ENCODE assay signal across 17 cellular contexts in the genomic region with DNA sequence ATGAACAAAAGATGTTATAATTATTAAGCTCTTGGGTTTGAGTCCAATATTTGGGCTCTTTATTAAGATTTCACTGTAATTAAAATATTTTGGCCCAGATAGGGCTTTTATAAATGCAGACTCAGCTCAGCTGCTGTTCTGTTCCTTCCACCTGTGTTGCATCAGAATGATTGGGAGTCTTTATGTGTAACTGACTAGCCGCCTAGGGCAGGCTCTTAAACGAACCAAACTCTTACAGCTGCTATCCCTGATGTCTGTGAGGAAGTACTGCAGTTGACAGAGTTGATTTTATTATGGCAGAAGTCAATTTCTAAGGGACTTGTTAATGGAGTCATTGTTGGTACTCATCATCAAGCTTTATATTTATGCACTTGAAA.
A peak's percentile ranks its signal among the peaks of the same experiment; 100 is the strongest.
DNase-seq lines count a peak whose midpoint lies in the region; ATAC-seq and TF ChIP-seq lines count a peak whose summit lies in the region.
"Had no signal": no experiment of that assay in that cellular context is flagged by ENCODE, and none has a peak within 500 bp of the region (broad histone marks: within the 10 kb centered on the region; RNA-seq: fewer than 3 reads in every experiment).

No MANE protein-coding gene starts in this region.

- H3K4me1 Mint-ChIP-seq in CD8-positive, alpha-beta memory T cell: peaks cover 0 to 5% (median 0%) of the 10 kb centered on the region in 3 donors
- H3K4me1 Mint-ChIP-seq: nephron progenitor cell had no signal

- TF ChIP-seq CTCF in OCI-LY3 (IDR thresholded peaks at IDR 0.05; ENCODE audit: low read depth, low read length): no peak
- no peak for TF ChIP-seq CTCF in osteoblast (IDR thresholded peaks at IDR 0.05; ENCODE audit: extremely low read depth, low read depth, low read length)

- CTCF ChIA-PET in CD8-positive, alpha-beta memory T cell (lab: Charles Lee): interaction anchor here (0.8 to 1.9 kb wide), 9 partner anchors 9 to 69 kb away, joined by 3 to 11 read pairs (median 5); no protein-coding TSS in a partner anchor

- H4K20me1 ChIP-seq in OCI-LY3 (ENCODE audit: insufficient read depth, low read length) (no peaks in the 10 kb centered on the region), osteoblast (ENCODE audit: insufficient read depth, low read length) (no peaks in the 10 kb centered on the region)

- H3K4me2 ChIP-seq in OCI-LY3 (ENCODE audit: low read length) (peak overlapping the region; percentile 45; the same call in 1 of the 2 replicates), osteoblast (ENCODE audit: insufficient read depth, low read length) (peak overlapping the region; percentile 32)

- no peak overlapping the region for H2AFZ ChIP-seq in OCI-LY3 (ENCODE audit: low read depth, low read length)
- H2AFZ ChIP-seq in osteoblast (ENCODE audit: low read length): no peak overlapping the region

- peaks cover 13% of the 10 kb centered on the region for H3K4me1 ChIP-seq in OCI-LY3 (ENCODE audit: low read length)
- H3K4me1 ChIP-seq in osteoblast (ENCODE audit: insufficient read depth, low read length): no peaks in the 10 kb centered on the region
- no peaks in the 10 kb centered on the region for H3K4me1 ChIP-seq in CD8-positive, alpha-beta memory T cell (ENCODE audit: insufficient read depth, low read length)
- H3K4me1 ChIP-seq: esophagus muscularis mucosa, prostate gland, tibial nerve had no signal

- H3K27me3 Mint-ChIP-seq in CD8-positive, alpha-beta memory T cell: peaks cover 0 to 1% of the 10 kb centered on the region in 2 donors
- H3K27me3 Mint-ChIP-seq: stimulated activated naive CD8-positive, alpha-beta T cell treated with anti-CD3 and anti-CD28 coated beads, Interleukin-15, Interleukin-2, amounts not matched to agents 100 ng/mL and 50 ng/mL, for 24 hours had no signal

- H3K27ac ChIP-seq in OCI-LY3 (ENCODE audit: low read length) (no peak overlapping the region), osteoblast (ENCODE audit: low read depth, low read length) (no peak overlapping the region)
- no peak overlapping the region for H3K27ac ChIP-seq in CD8-positive, alpha-beta memory T cell (ENCODE audit: low read depth, low read length)
- H3K27ac ChIP-seq: esophagus muscularis mucosa, prostate gland, skin epidermis, tibial nerve had no signal

- H3K36me3 ChIP-seq in OCI-LY3 (replicated peaks; ENCODE audit: low read depth, low read length): no peaks in the 10 kb centered on the region
- H3K36me3 ChIP-seq in osteoblast (ENCODE audit: insufficient read depth, low read length): peaks cover 9% of the 10 kb centered on the region
- H3K36me3 ChIP-seq in CD8-positive, alpha-beta memory T cell (ENCODE audit: insufficient read depth, low read length): no peaks in the 10 kb centered on the region
- H3K36me3 ChIP-seq: prostate gland had no signal

- POLR2A ChIA-PET in CD8-positive, alpha-beta memory T cell (lab: Charles Lee): no interaction called here

- no peaks in the 10 kb centered on the region for H3K9me3 Mint-ChIP-seq in CD8-positive, alpha-beta memory T cell
- H3K9me3 Mint-ChIP-seq: nephron progenitor cell; stimulated activated naive CD8-positive, alpha-beta T cell treated with anti-CD3 and anti-CD28 coated beads, Interleukin-15, Interleukin-2, amounts not matched to agents 100 ng/mL and 50 ng/mL, for 24 hours had no signal

- ATAC-seq in GM21390 (IDR thresholded peaks at IDR 0.05; ENCODE audit: unreplicated experiment) (peak; percentile 10), HG02981 (IDR thresholded peaks at IDR 0.05; ENCODE audit: unreplicated experiment) (peak; percentile 7)

- H3K27me3 ChIP-seq in OCI-LY3 (ENCODE audit: low read depth, low read length): no peaks in the 10 kb centered on the region
- H3K27me3 ChIP-seq in osteoblast (ENCODE audit: insufficient read depth, low read length): no peaks in the 10 kb centered on the region
- no peaks in the 10 kb centered on the region for H3K27me3 ChIP-seq in CD8-positive, alpha-beta memory T cell (ENCODE audit: insufficient read depth, low read length, poor library complexity, severe bottlenecking)
- H3K27me3 ChIP-seq: esophagus muscularis mucosa, tibial nerve had no signal

- H3K4me3 Mint-ChIP-seq in CD8-positive, alpha-beta memory T cell: no peak overlapping the region
- H3K4me3 Mint-ChIP-seq: nephron progenitor cell; stimulated activated naive CD8-positive, alpha-beta T cell treated with anti-CD3 and anti-CD28 coated beads, Interleukin-15, Interleukin-2, amounts not matched to agents 100 ng/mL and 50 ng/mL, for 24 hours had no signal

- no peak overlapping the region for H3K4me3 ChIP-seq in OCI-LY3 (ENCODE audit: low read length)
- no peak overlapping the region for H3K4me3 ChIP-seq in osteoblast (ENCODE audit: insufficient read depth, low read length)
- no peak overlapping the region for H3K4me3 ChIP-seq in CD8-positive, alpha-beta memory T cell (ENCODE audit: low read length)
- H3K4me3 ChIP-seq: esophagus muscularis mucosa, prostate gland, skin epidermis, tibial nerve had no signal

- no peaks in the 10 kb centered on the region for H3K79me2 ChIP-seq in OCI-LY3 (ENCODE audit: low read length)
- no peaks in the 10 kb centered on the region for H3K79me2 ChIP-seq in osteoblast (ENCODE audit: insufficient read depth, low read length)

- DNase-seq in osteoblast (ENCODE audit: insufficient read length, low spot score, missing footprints): no peak
- no peak for DNase-seq in NCI-H128 (lab: John Stamatoyannopoulos, UW; ENCODE audit: unreplicated experiment)
- DNase-seq in NCI-H345 (lab: John Stamatoyannopoulos, UW): no peak
- no peak for DNase-seq in CD8-positive, alpha-beta memory T cell
- DNase-seq: activated CD4-positive, alpha-beta T cell treated with anti-CD3 and anti-CD28 coated beads, Interleukin-2, amount 50 U/mL, for 48 hours; activated naive CD4-positive, alpha-beta T cell; SIG-M5; stimulated activated CD4-positive, alpha-beta T cell treated with anti-CD3 and anti-CD28 coated beads, Interleukin-2, amount 100 ng/mL, for 48 hours had no signal

- H3K9me3 ChIP-seq in OCI-LY3 (ENCODE audit: insufficient read depth, low read length) (no peaks in the 10 kb centered on the region), osteoblast (ENCODE audit: low read depth, low read length) (no peaks in the 10 kb centered on the region)
- H3K9me3 ChIP-seq in CD8-positive, alpha-beta memory T cell (ENCODE audit: low read length): no peaks in the 10 kb centered on the region
- H3K9me3 ChIP-seq: esophagus muscularis mucosa, prostate gland, tibial nerve had no signal

- H3K27ac Mint-ChIP-seq in CD8-positive, alpha-beta memory T cell: no peak overlapping the region
- H3K27ac Mint-ChIP-seq: nephron progenitor cell; stimulated activated naive CD8-positive, alpha-beta T cell treated with anti-CD3 and anti-CD28 coated beads, Interleukin-15, Interleukin-2, amounts not matched to agents 100 ng/mL and 50 ng/mL, for 24 hours had no signal

- peaks cover 0 to 9% (median 0%) of the 10 kb centered on the region in 3 donors for H3K36me3 Mint-ChIP-seq in CD8-positive, alpha-beta memory T cell

- H3K9ac ChIP-seq in OCI-LY3 (ENCODE audit: low read length): no peak overlapping the region
